ENCODE assay signal across 1 cellular context in the genomic region with DNA sequence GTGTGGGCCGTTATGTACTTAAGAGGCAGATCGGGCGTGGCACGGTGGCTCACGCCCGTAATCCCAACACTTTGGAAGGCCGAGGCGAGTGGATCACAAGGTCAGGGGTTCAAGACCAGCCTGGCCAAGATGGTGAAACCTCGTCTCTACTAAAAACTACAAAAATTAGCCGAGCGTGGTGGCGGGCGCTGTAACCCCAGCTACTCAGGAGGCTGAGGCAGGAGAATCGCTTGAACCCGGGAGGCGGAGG.
A peak's percentile ranks its signal among the peaks of the same experiment; 100 is the strongest.
TF ChIP-seq lines count a peak whose summit lies in the region.

No MANE protein-coding gene starts in this region.

TF ChIP-seq in H1, 55 proteins besides CTCF, POLR2A, EP300 and RAD21:
- TF ChIP-seq KDM4A (IDR thresholded peaks at IDR 0.05; ENCODE audit: low read depth, low read length, severe bottlenecking) (peak; percentile 47), PHF8 (conservative IDR thresholded peaks at IDR 0.05; ENCODE audit: low read depth, low read length) (0 out of 2 replicates have a peak, but pooled peaks have one; percentile 2)
- TF ChIP-seq, protein P1, sequence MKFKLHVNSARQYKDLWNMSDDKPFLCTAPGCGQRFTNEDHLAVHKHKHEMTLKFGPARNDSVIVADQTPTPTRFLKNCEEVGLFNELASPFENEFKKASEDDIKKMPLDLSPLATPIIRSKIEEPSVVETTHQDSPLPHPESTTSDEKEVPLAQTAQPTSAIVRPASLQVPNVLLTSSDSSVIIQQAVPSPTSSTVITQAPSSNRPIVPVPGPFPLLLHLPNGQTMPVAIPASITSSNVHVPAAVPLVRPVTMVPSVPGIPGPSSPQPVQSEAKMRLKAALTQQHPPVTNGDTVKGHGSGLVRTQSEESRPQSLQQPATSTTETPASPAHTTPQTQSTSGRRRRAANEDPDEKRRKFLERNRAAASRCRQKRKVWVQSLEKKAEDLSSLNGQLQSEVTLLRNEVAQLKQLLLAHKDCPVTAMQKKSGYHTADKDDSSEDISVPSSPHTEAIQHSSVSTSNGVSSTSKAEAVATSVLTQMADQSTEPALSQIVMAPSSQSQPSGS (IDR thresholded peaks at IDR 0.05; ENCODE audit: low read length) = peak; percentile 22; the same call in 1 of the 2 replicates
